8 cellular contexts compared by ENCODE assay signal in the genomic region with DNA sequence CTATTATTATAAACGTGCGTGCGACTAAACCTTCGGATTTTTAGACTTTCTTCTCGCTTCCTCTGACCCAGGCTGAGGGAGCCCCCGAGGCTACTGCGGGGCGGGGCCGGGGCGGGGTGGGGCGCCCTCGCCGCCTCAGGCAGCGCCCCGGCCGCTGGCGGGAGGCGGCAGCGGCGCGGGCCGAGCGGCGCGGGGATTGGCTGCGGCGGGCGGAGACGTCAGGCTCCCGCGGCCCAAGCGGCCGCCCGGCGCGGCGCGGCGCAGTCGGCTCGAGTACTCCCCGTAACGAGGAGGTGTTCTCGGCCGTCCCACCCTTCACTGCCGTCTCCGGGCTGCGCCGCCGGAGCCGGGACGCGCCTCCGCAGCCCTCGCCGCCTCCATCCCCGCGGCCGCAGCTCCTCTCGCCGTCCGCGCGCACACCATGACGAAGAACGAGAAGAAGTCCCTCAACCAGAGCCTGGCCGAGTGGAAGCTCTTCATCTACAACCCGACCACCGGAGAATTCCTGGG. TPM values are rescaled to one million over a fixed set of nuclear protein-coding genes. Genes with fewer than 3 reads are reported as not detected.
DNase-seq lines count a peak whose midpoint lies in the region; ATAC-seq, FAIRE-seq and TF ChIP-seq lines count a peak whose summit lies in the region.

TSS of gene ATP1B3 (plus strand) at position 263 of the 510 bp plus-strand sequence. CDS start at position 422, 159 bp downstream.

- ATAC-seq in GM19035 (IDR thresholded peaks at IDR 0.05; ENCODE audit: unreplicated experiment) (peak; percentile 81), HG03280 (IDR thresholded peaks at IDR 0.05; ENCODE audit: unreplicated experiment) (peak; percentile 84), HepG2 (peak; percentile 89)

- peaks cover 40% of the 10 kb centered on the region for H3K79me2 ChIP-seq in HepG2 (ENCODE audit: insufficient read depth, low read length)

- H3K27me3 ChIP-seq in HepG2 (ENCODE audit: control insufficient read depth in 1 of 2, insufficient read depth in 2 of 2, low read length in 2 of 2), result no peaks in the 10 kb centered on the region

- no peak for TF ChIP-seq EP300 in HepG2 (IDR thresholded peaks at IDR 0.05; ENCODE audit: low read depth in 2 of 2, low read length in 2 of 2)
- TF ChIP-seq EP300 in HepG2 (CRISPR knock-in tag; IDR thresholded peaks at IDR 0.05; ENCODE audit: borderline replicate concordance), result no peak

- peak within 1 kb of the TSS; percentile 95 for H3K4me3 Mint-ChIP-seq in activated CD4-positive, alpha-beta T cell treated with anti-CD3 and anti-CD28 coated beads, Interleukin-2, amount 10 ng/mL, durations not matched to agents 7 days and 5 days
- peak within 1 kb of the TSS; percentile 94 for H3K4me3 Mint-ChIP-seq in dendritic cell treated with granulocyte-macrophage colony-stimulating factor and Interleukin-4, amounts not matched to agents 40 ng/mL and 50 ng/mL, for 4 days

- peak within 1 kb of the TSS; percentile 89 for H2AFZ ChIP-seq in HepG2 (ENCODE audit: low read length)

- no peaks in the 10 kb centered on the region for H3K9me3 Mint-ChIP-seq in activated CD4-positive, alpha-beta T cell treated with anti-CD3 and anti-CD28 coated beads, Interleukin-2, amount 10 ng/mL, durations not matched to agents 7 days and 5 days
- no peaks in the 10 kb centered on the region for H3K9me3 Mint-ChIP-seq in dendritic cell treated with granulocyte-macrophage colony-stimulating factor and Interleukin-4, amounts not matched to agents 40 ng/mL and 50 ng/mL, for 4 days

- peaks cover 4% of the 10 kb centered on the region; the same call in 1 of the 2 replicates for H4K20me1 ChIP-seq in HepG2 (ENCODE audit: insufficient read depth, low read length)

- H3K27ac ChIP-seq in HepG2 (ENCODE audit: extremely low read length, insufficient read depth, low read length), result peak within 1 kb of the TSS; percentile 87

- intact Hi-C loops in dendritic cell treated with granulocyte-macrophage colony-stimulating factor and Interleukin-4, amounts not matched to agents 40 ng/mL and 50 ng/mL, for 4 days (cut with micrococcal nuclease), result loop anchor here (1.0 to 5.0 kb wide), 3 partner anchors 36 to 571 kb away; partner anchors contain the start of genes RNF7 and XRN1
- intact Hi-C loops in HepG2 (cut with micrococcal nuclease; ENCODE audit: unreplicated experiment), result loop anchor here (10.0 kb wide), 2 partner anchors 392 to 572 kb away; partner anchors contain the start of gene RASA2

- H3K4me1 Mint-ChIP-seq in activated CD4-positive, alpha-beta T cell treated with anti-CD3 and anti-CD28 coated beads, Interleukin-2, amount 10 ng/mL, durations not matched to agents 7 days and 5 days, result peaks cover 43% of the 10 kb centered on the region
- H3K4me1 Mint-ChIP-seq in dendritic cell treated with granulocyte-macrophage colony-stimulating factor and Interleukin-4, amounts not matched to agents 40 ng/mL and 50 ng/mL, for 4 days (ENCODE audit: low read depth), result peaks cover 18% of the 10 kb centered on the region

- H3K9ac ChIP-seq in HepG2 (ENCODE audit: insufficient read depth, low read depth, low read length), result peak within 1 kb of the TSS; percentile 86

- H3K27ac Mint-ChIP-seq in activated CD4-positive, alpha-beta T cell treated with anti-CD3 and anti-CD28 coated beads, Interleukin-2, amount 10 ng/mL, durations not matched to agents 7 days and 5 days, result peak within 1 kb of the TSS; percentile 98
- peak within 1 kb of the TSS; percentile 99 for H3K27ac Mint-ChIP-seq in dendritic cell treated with granulocyte-macrophage colony-stimulating factor and Interleukin-4, amounts not matched to agents 40 ng/mL and 50 ng/mL, for 4 days

- no peak for TF ChIP-seq RAD21 in HepG2 (CRISPR knock-in tag; IDR thresholded peaks at IDR 0.05)

- peak within 1 kb of the TSS; percentile 86 for H3K4me2 ChIP-seq in HepG2 (ENCODE audit: low read depth, low read length)

- no peak for FAIRE-seq in HepG2 (lab: Jason Lieb, UNC)

- in situ Hi-C loops in HepG2 (cut with HindIII; ENCODE audit: extremely low pct_ligation_motif_present, low pct_unique_long_range_greater_than_20kb), result loop anchor here (10.0 kb wide), 1 partner anchor 142 kb away; the partner anchor contains the start of gene RNF7

- H3K4me3 ChIP-seq in HepG2 (replicated peaks in 1 of 3; ENCODE audit: insufficient read depth in 1 of 3, low read depth in 2 of 3, low read length in 3 of 3), result peak within 1 kb of the TSS; percentile 92 to 99 (median 92)

- no peak for TF ChIP-seq CTCF in HepG2 (CRISPR knock-in tag; IDR thresholded peaks at IDR 0.05)

- 0% methylated on average over 22 of the region's 69 CpGs for WGBS in HepG2 (ENCODE audit: low lambda C conversion rate)

- no peaks in the 10 kb centered on the region for H3K36me3 ChIP-seq in HepG2 (replicated peaks in 1 of 2; ENCODE audit: control insufficient read depth in 1 of 2, insufficient read depth in 2 of 2, low read length in 2 of 2)

- POLR2A ChIA-PET in activated CD4-positive, alpha-beta T cell treated with anti-CD3 and anti-CD28 coated beads, Interleukin-2, amount 10 ng/mL, durations not matched to agents 7 days and 5 days (lab: Charles Lee), result interaction anchor here (0.7 kb wide), 1 partner anchor 20 kb away, joined by 3 read pairs; no protein-coding TSS in a partner anchor
- POLR2A ChIA-PET in HepG2 (lab: Yijun Ruan, JAX), result interaction anchor here (1.1 kb wide), 1 partner anchor 17 kb away, joined by 4 read pairs; no protein-coding TSS in a partner anchor

- CTCF ChIA-PET in activated CD4-positive, alpha-beta T cell treated with anti-CD3 and anti-CD28 coated beads, Interleukin-2, amount 10 ng/mL, durations not matched to agents 7 days and 5 days (lab: Charles Lee), result interaction anchor here (0.6 to 3.7 kb wide), 4 partner anchors 24 to 645 kb away, joined by 3 to 11 read pairs (median 4); partner anchors contain the start of genes PXYLP1 and RNF7
- CTCF ChIA-PET in HepG2 (lab: Yijun Ruan, JAX; ENCODE audit: low intra/inter-chr PET ratio, low total read pairs), result interaction anchor here (1.7 kb wide), 1 partner anchor 138 kb away, joined by 19 read pairs; the partner anchor contains the start of gene RNF7

- H3K36me3 Mint-ChIP-seq in activated CD4-positive, alpha-beta T cell treated with anti-CD3 and anti-CD28 coated beads, Interleukin-2, amount 10 ng/mL, durations not matched to agents 7 days and 5 days (ENCODE audit: low read depth), result peaks cover 18% of the 10 kb centered on the region
- H3K36me3 Mint-ChIP-seq in dendritic cell treated with granulocyte-macrophage colony-stimulating factor and Interleukin-4, amounts not matched to agents 40 ng/mL and 50 ng/mL, for 4 days (ENCODE audit: low read depth), result peaks cover 18% of the 10 kb centered on the region

- BruUV-seq in HepG2 (replicated peaks; lab: Mats Ljungman, UMichigan), result no TSS peak

- TF ChIP-seq POLR2A in HepG2 (IDR thresholded peaks at IDR 0.05; ENCODE audit: insufficient read depth in 1 of 2, low read depth in 2 of 2, low read length in 2 of 2), result peak; percentile 94 to 96

- DNase-seq in AML-193 (lab: John Stamatoyannopoulos, UW) (peak; percentile 80 to 89), NCI-H510A (lab: John Stamatoyannopoulos, UW) (peak; percentile 42), HepG2 (ENCODE audit: low spot score) (peak; percentile 60)
- DNase-seq in activated CD4-positive, alpha-beta T cell treated with anti-CD3 and anti-CD28 coated beads, Interleukin-2, amount 10 ng/mL, durations not matched to agents 7 days and 5 days, result peak; percentile 84
- peak; percentile 73 to 80 for DNase-seq in stimulated activated CD4-positive, alpha-beta T cell treated with anti-CD3 and anti-CD28 coated beads, Interleukin-2, amount 100 ng/mL, for 48 hours

- peaks cover 35% of the 10 kb centered on the region for H3K4me1 ChIP-seq in HepG2 (ENCODE audit: insufficient read depth, low read length)

- no peaks in the 10 kb centered on the region for H3K9me3 ChIP-seq in HepG2 (ENCODE audit: low read length)

- no peaks in the 10 kb centered on the region for H3K27me3 Mint-ChIP-seq in activated CD4-positive, alpha-beta T cell treated with anti-CD3 and anti-CD28 coated beads, Interleukin-2, amount 10 ng/mL, durations not matched to agents 7 days and 5 days
- no peaks in the 10 kb centered on the region for H3K27me3 Mint-ChIP-seq in dendritic cell treated with granulocyte-macrophage colony-stimulating factor and Interleukin-4, amounts not matched to agents 40 ng/mL and 50 ng/mL, for 4 days

TF ChIP-seq in HepG2, 621 proteins besides CTCF, POLR2A, EP300 and RAD21 (continues in another document):
- no peak for TF ChIP-seq MAFK (conservative IDR thresholded peaks at IDR 0.05 in 1 of 2, IDR thresholded peaks at IDR 0.05 in 1 of 2; ENCODE audit: low read length in 2 of 2)

RNA-seq across cellular contexts. Expression of gene ATP1B3, which starts in this region (rescaled TPM):
- total RNA-seq in activated CD4-positive, alpha-beta T cell treated with anti-CD3 and anti-CD28 coated beads, Interleukin-2, amount 10 ng/mL, durations not matched to agents 7 days and 5 days, result 100 to 1,000 TPM; 106 to 113 TPM
- total RNA-seq in HepG2 (2016; rRNA removed; fragmentation: Illumina TruSeq; extraction: Trizol), result 61.6 and 84.3 TPM in 2 replicates
- total RNA-seq in HepG2 (2016; cell fraction: cytosol; rRNA removed; fragmentation: Illumina TruSeq; extraction: Trizol; ENCODE audit: low read depth), result 17.6 and 23.7 TPM in 2 replicates
- total RNA-seq in HepG2 (2016; cell fraction: insoluble cytoplasmic fraction; rRNA removed; fragmentation: Illumina TruSeq; extraction: Trizol), result 60.7 and 84.6 TPM in 2 replicates
- total RNA-seq in HepG2 (2016; cell fraction: membrane; rRNA removed; fragmentation: Illumina TruSeq; extraction: Trizol), result 41.4 and 48.2 TPM in 2 replicates
- 107 and 136 TPM in 2 replicates for total RNA-seq in HepG2 (2016; cell fraction: nucleus; rRNA removed; fragmentation: Illumina TruSeq; extraction: Trizol)
- 65.8 and 93.6 TPM in 2 replicates for polyA plus RNA-seq in HepG2 (2011; rRNA removed)
- 60.4 and 102 TPM in 2 replicates for polyA plus RNA-seq in HepG2 (2011; cell fraction: cytosol; rRNA removed)
- polyA plus RNA-seq in HepG2 (2011; cell fraction: nucleus; rRNA removed), result 27.5 and 41.2 TPM in 2 replicates
- polyA plus RNA-seq in HepG2 (2012), result 108 TPM in 2 replicates
- 33.3 and 33.4 TPM in 2 replicates for polyA plus RNA-seq in HepG2 (2016; cell fraction: cytosol; fragmentation: Illumina TruSeq; extraction: Trizol; ENCODE audit: low read depth)
- polyA plus RNA-seq in HepG2 (2016; cell fraction: insoluble cytoplasmic fraction; fragmentation: Illumina TruSeq; extraction: Trizol; ENCODE audit: low read depth), result 90.6 and 101 TPM in 2 replicates
- 46.3 and 50.2 TPM in 2 replicates for polyA plus RNA-seq in HepG2 (2016; cell fraction: membrane; fragmentation: Illumina TruSeq; extraction: Trizol; ENCODE audit: low read depth)
- polyA plus RNA-seq in HepG2 (2016; cell fraction: nucleus; fragmentation: Illumina TruSeq; extraction: Trizol; ENCODE audit: insufficient read depth, low read depth), result 276 and 302 TPM in 2 replicates
- polyA minus RNA-seq in HepG2 (2011; rRNA and poly(A)+ RNA removed; ENCODE audit: low replicate concordance), result 36.0 and 221 TPM in 2 replicates
- polyA minus RNA-seq in HepG2 (2011; cell fraction: cytosol; rRNA and poly(A)+ RNA removed), result 33.3 and 35.0 TPM in 2 replicates
- polyA minus RNA-seq in HepG2 (2011; cell fraction: nucleus; rRNA and poly(A)+ RNA removed), result 20.1 and 20.8 TPM in 2 replicates

Comparison
In these comparisons a context has a peak if more than half of its experiments do, and no peak if none do; other contexts are left out.
1. Peak in every context shown above with its lines: DNase-seq, ATAC-seq, H3K4me3 ChIP-seq and H3K27ac ChIP-seq.